ENCODE assay signal across 17 cellular contexts in genomic region chr3:37092484-37092883, GRCh38.
DNase-seq lines count a peak whose midpoint lies in the region; ATAC-seq and TF ChIP-seq lines count a peak whose summit lies in the region.
"Had no signal": no experiment of that assay in that cellular context is flagged by ENCODE, and none has a peak within 500 bp of the region (broad histone marks: within the 10 kb centered on the region; RNA-seq: fewer than 3 reads in every experiment).

No MANE protein-coding gene starts in this region.

- no peak for DNase-seq in heart left ventricle
- no peak for DNase-seq in left cardiac atrium
- no peak for DNase-seq in left ventricle myocardium superior
- DNase-seq in nucleus accumbens (lab: John Stamatoyannopoulos, UW): no peak
- no peak for DNase-seq in C1 segment of cervical spinal cord (lab: John Stamatoyannopoulos, UW)
- no peak for DNase-seq in KBM-7
- DNase-seq: BE2C; CD8-positive, alpha-beta T cell; COR-L47; DND-41; GDM1; H9 had no signal

- H3K4me1 Mint-ChIP-seq in activated T-helper 17 cell treated with anti-CD3 and anti-CD28 coated beads, Interleukin-2, amount 50 U/mL, for 72 hours: peaks cover 8% of the 10 kb centered on the region
- H3K4me1 Mint-ChIP-seq: CD14-positive monocyte had no signal

- no peaks in the 10 kb centered on the region for H3K9me3 ChIP-seq in heart left ventricle
- H3K9me3 ChIP-seq: A549, BE2C had no signal

- peaks cover 0 to 81% (median 65%) of the 10 kb centered on the region in 9 donors for H3K36me3 ChIP-seq in heart left ventricle
- H3K36me3 ChIP-seq: BE2C had no signal

- ATAC-seq in heart left ventricle (peak in 3 of 4 donors; percentile 29 to 65 (median 58)), left cardiac atrium (no peak), left ventricle myocardium superior (peak; percentile 60)
- ATAC-seq in activated T-helper 17 cell treated with anti-CD3 and anti-CD28 coated beads, Interleukin-2, amount 50 U/mL, for 72 hours (replicated peaks): no peak
- ATAC-seq: A549; CD8-positive, alpha-beta T cell; GM23338; HepG2 had no signal

- no peak overlapping the region for H3K4me3 ChIP-seq in heart left ventricle
- H3K4me3 ChIP-seq: A549, GM23338 had no signal

- H3K4me1 ChIP-seq in heart left ventricle: peaks cover 0 to 31% (median 14%) of the 10 kb centered on the region in 12 donors
- H3K4me1 ChIP-seq: BE2C had no signal

- H3K36me3 Mint-ChIP-seq in activated T-helper 17 cell treated with anti-CD3 and anti-CD28 coated beads, Interleukin-2, amount 50 U/mL, for 72 hours (ENCODE audit: low read depth): peaks cover 67% of the 10 kb centered on the region

- no peak overlapping the region for H3K4me3 Mint-ChIP-seq in activated T-helper 17 cell treated with anti-CD3 and anti-CD28 coated beads, Interleukin-2, amount 50 U/mL, for 72 hours
- H3K4me3 Mint-ChIP-seq: CD14-positive monocyte; CD8-positive, alpha-beta T cell; GM23338; H9 had no signal

- no peak for TF ChIP-seq CTCF in heart left ventricle (IDR thresholded peaks at IDR 0.05)

- WGBS in heart left ventricle, 4 donors: 94 to 99% (median 98%) methylated on average over 3 of the region's 3 CpGs

- no peaks in the 10 kb centered on the region for H3K27me3 Mint-ChIP-seq in activated T-helper 17 cell treated with anti-CD3 and anti-CD28 coated beads, Interleukin-2, amount 50 U/mL, for 72 hours

- intact Hi-C loops in heart left ventricle (cut with DNase I) (loop anchor here in 4 of 10 donors (5.0 to 10.0 kb wide), 3 partner anchors 35 to 122 kb away; partner anchors contain the start of genes EPM2AIP1 (in 1 of the 4) and MLH1 (in 1 of the 4)), left cardiac atrium (cut with DNase I) (no loop called here), left ventricle myocardium superior (cut with micrococcal nuclease) (no loop called here)

- H3K27me3 ChIP-seq in heart left ventricle: no peaks in the 10 kb centered on the region
- H3K27me3 ChIP-seq: BE2C had no signal

- H3K27ac Mint-ChIP-seq in activated T-helper 17 cell treated with anti-CD3 and anti-CD28 coated beads, Interleukin-2, amount 50 U/mL, for 72 hours: peak overlapping the region; percentile 67
- H3K27ac Mint-ChIP-seq: CD8-positive, alpha-beta T cell; GM23338 had no signal

- in situ Hi-C loops in KBM-7 (cut with MboI; ENCODE audit: low pct_unique_long_range_greater_than_20kb, low sequenced_read_pairs): no loop called here

- peak overlapping the region in 2 of 12 donors; percentile 21 to 24 for H3K27ac ChIP-seq in heart left ventricle
- H3K27ac ChIP-seq: A549 had no signal

- TF ChIP-seq POLR2A in heart left ventricle (IDR thresholded peaks at IDR 0.05): no peak

- H3K9me3 Mint-ChIP-seq in activated T-helper 17 cell treated with anti-CD3 and anti-CD28 coated beads, Interleukin-2, amount 50 U/mL, for 72 hours: no peaks in the 10 kb centered on the region
- H3K9me3 Mint-ChIP-seq: CD8-positive, alpha-beta T cell; GM23338; H9 had no signal

Comparison
In these comparisons a context has a peak if more than half of its experiments do, and no peak if none do; other contexts are left out.
1. ATAC-seq: peak in heart left ventricle (3 of 4) and left ventricle myocardium superior (single experiment); none in left cardiac atrium (0 of 2) and activated T-helper 17 cell treated with anti-CD3 and anti-CD28 coated beads, Interleukin-2, amount 50 U/mL, for 72 hours (single experiment).